ENCODE assay signal across 20 cellular contexts in genomic region chr19:45008554-45008953, GRCh38. TPM values are rescaled to one million over a fixed set of nuclear protein-coding genes. Genes with fewer than 3 reads are reported as not detected.
DNase-seq lines count a peak whose midpoint lies in the region; ATAC-seq and TF ChIP-seq lines count a peak whose summit lies in the region.
"Had no signal": no experiment of that assay in that cellular context is flagged by ENCODE, and none has a peak within 500 bp of the region (broad histone marks: within the 10 kb centered on the region; RNA-seq: fewer than 3 reads in every experiment).

No MANE protein-coding gene starts in this region.

- ATAC-seq in natural killer cell: peak in 1 of 3 donors; percentile 2
- no peak for ATAC-seq in natural killer cell treated with Interleukin-12 subunit alpha and Interleukin-12 subunit beta and Interleukin-15 and Interleukin-18, amount 100 ng/mL, for 72 hours
- peak; percentile 79 for ATAC-seq in left colon
- ATAC-seq in GM18868 (IDR thresholded peaks at IDR 0.05; ENCODE audit: unreplicated experiment): no peak
- ATAC-seq: activated CD8-positive, alpha-beta memory T cell treated with anti-CD3 and anti-CD28 coated beads, Interleukin-2, amount 10 ng/mL, durations not matched to agents 7 days and 5 days had no signal

- no peak overlapping the region for H3K4me3 ChIP-seq in OCI-LY7 (ENCODE audit: low read depth, low read length, poor library complexity, severe bottlenecking)
- H3K4me3 ChIP-seq: cardiac muscle cell, esophagus muscularis mucosa had no signal

- H3K4me3 Mint-ChIP-seq in natural killer cell (peak overlapping the region; percentile 42), type B pancreatic cell (no peak overlapping the region)
- H3K4me3 Mint-ChIP-seq in natural killer cell treated with Interleukin-12 subunit alpha and Interleukin-12 subunit beta and Interleukin-15 and Interleukin-18, amount 100 ng/mL, for 72 hours: no peak overlapping the region
- H3K4me3 Mint-ChIP-seq: activated CD8-positive, alpha-beta memory T cell treated with anti-CD3 and anti-CD28 coated beads, Interleukin-2, amount 10 ng/mL, durations not matched to agents 7 days and 5 days; naive thymus-derived CD8-positive, alpha-beta T cell; T-helper 2 cell treated with Interferon-gamma antibody and Interleukin-4, amounts not matched to agents 5 μg/mL and 100 μg/mL, for 36 hours had no signal

- H3K9me2 ChIP-seq in OCI-LY7 (ENCODE audit: insufficient read depth, low read length): no peaks in the 10 kb centered on the region

- POLR2A ChIA-PET in OCI-LY7 (lab: Charles Lee): no interaction called here

- no TSS peak for BruUV-seq in OCI-LY7 (replicated peaks; lab: Mats Ljungman, UMichigan)

- peaks cover 7 to 12% of the 10 kb centered on the region in 2 donors for H3K4me1 Mint-ChIP-seq in natural killer cell
- H3K4me1 Mint-ChIP-seq in natural killer cell treated with Interleukin-12 subunit alpha and Interleukin-12 subunit beta and Interleukin-15 and Interleukin-18, amount 100 ng/mL, for 72 hours (ENCODE audit: low read depth in 2 of 2): peaks cover 12 to 14% of the 10 kb centered on the region in 2 donors
- no peaks in the 10 kb centered on the region for H3K4me1 Mint-ChIP-seq in type B pancreatic cell (ENCODE audit: unreplicated experiment)

- no peak for TF ChIP-seq CTCF in natural killer cell (IDR thresholded peaks at IDR 0.05)
- no peak for TF ChIP-seq CTCF in OCI-LY7 (conservative IDR thresholded peaks at IDR 0.05; ENCODE audit: low read length)
- TF ChIP-seq CTCF in type B pancreatic cell (conservative IDR thresholded peaks at IDR 0.05): no peak

- peak overlapping the region; percentile 13 to 46 for H3K27ac Mint-ChIP-seq in natural killer cell
- no peak overlapping the region for H3K27ac Mint-ChIP-seq in natural killer cell treated with Interleukin-12 subunit alpha and Interleukin-12 subunit beta and Interleukin-15 and Interleukin-18, amount 100 ng/mL, for 72 hours
- H3K27ac Mint-ChIP-seq in type B pancreatic cell: peak overlapping the region; percentile 55
- H3K27ac Mint-ChIP-seq: activated CD8-positive, alpha-beta memory T cell treated with anti-CD3 and anti-CD28 coated beads, Interleukin-2, amount 10 ng/mL, durations not matched to agents 7 days and 5 days; progenitor cell of endocrine pancreas; T-helper 2 cell treated with Interferon-gamma antibody and Interleukin-4, amounts not matched to agents 5 μg/mL and 100 μg/mL, for 36 hours had no signal

- H3K27ac ChIP-seq in OCI-LY7 (ENCODE audit: low read depth, low read length, poor library complexity, severe bottlenecking): peak overlapping the region; percentile 21
- H3K27ac ChIP-seq: cardiac muscle cell, esophagus muscularis mucosa had no signal

- no peaks in the 10 kb centered on the region for H4K20me1 ChIP-seq in OCI-LY7 (ENCODE audit: insufficient read depth, low read length)

- H3K36me3 Mint-ChIP-seq in natural killer cell (no peaks in the 10 kb centered on the region), type B pancreatic cell (no peaks in the 10 kb centered on the region)
- H3K36me3 Mint-ChIP-seq in natural killer cell treated with Interleukin-12 subunit alpha and Interleukin-12 subunit beta and Interleukin-15 and Interleukin-18, amount 100 ng/mL, for 72 hours: peaks cover 5% of the 10 kb centered on the region

- no peaks in the 10 kb centered on the region for H3K9me3 ChIP-seq in OCI-LY7 (ENCODE audit: low read length)
- H3K9me3 ChIP-seq: esophagus muscularis mucosa had no signal

- peaks cover 16% of the 10 kb centered on the region; the same call in 1 of the 2 replicates for H3K79me2 ChIP-seq in OCI-LY7 (ENCODE audit: insufficient read depth, low read depth, low read length)

- peaks cover 79% of the 10 kb centered on the region for H3K36me3 ChIP-seq in OCI-LY7 (ENCODE audit: insufficient read depth, low read length)
- H3K36me3 ChIP-seq: cardiac muscle cell had no signal

- H3K4me2 ChIP-seq in OCI-LY7 (ENCODE audit: low read length): no peak overlapping the region

- peaks cover 65% of the 10 kb centered on the region for H3K4me1 ChIP-seq in OCI-LY7 (ENCODE audit: insufficient read depth, low read length, poor library complexity, severe bottlenecking)
- H3K4me1 ChIP-seq: esophagus muscularis mucosa had no signal

- intact Hi-C loops in natural killer cell (cut with micrococcal nuclease) (no loop called here), OCI-LY7 (cut with micrococcal nuclease; ENCODE audit: unreplicated experiment) (loop anchor here (10.0 kb wide), 1 partner anchor 254 kb away; no protein-coding TSS in a partner anchor), left colon (cut with DNase I, micrococcal nuclease) (no loop called here)

- no peaks in the 10 kb centered on the region for H3K9me3 Mint-ChIP-seq in natural killer cell
- H3K9me3 Mint-ChIP-seq in natural killer cell treated with Interleukin-12 subunit alpha and Interleukin-12 subunit beta and Interleukin-15 and Interleukin-18, amount 100 ng/mL, for 72 hours: no peaks in the 10 kb centered on the region
- no peaks in the 10 kb centered on the region for H3K9me3 Mint-ChIP-seq in type B pancreatic cell
- H3K9me3 Mint-ChIP-seq: T-helper 2 cell treated with Interferon-gamma antibody and Interleukin-4, amounts not matched to agents 5 μg/mL and 100 μg/mL, for 36 hours had no signal

- DNase-seq in natural killer cell: no peak
- no peak for DNase-seq in natural killer cell treated with Interleukin-12 subunit alpha and Interleukin-12 subunit beta and Interleukin-15 and Interleukin-18, amount 100 ng/mL, for 72 hours (ENCODE audit: low spot score)
- DNase-seq in OCI-LY7 (ENCODE audit: low spot score): no peak
- DNase-seq in left colon: peak; percentile 79 to 91
- no peak for DNase-seq in type B pancreatic cell (ENCODE audit: extremely low spot score, unreplicated experiment)
- DNase-seq in activated gamma-delta T cell treated with Interleukin-2 at 50 U/mL for 16 hours: no peak
- DNase-seq in hypothalamus (lab: John Stamatoyannopoulos, UW): no peak
- DNase-seq: activated CD4-positive, alpha-beta T cell treated with anti-CD3 and anti-CD28 coated beads for 1 hour; activated CD8-positive, alpha-beta memory T cell treated with anti-CD3 and anti-CD28 coated beads, Interleukin-2, amount 10 ng/mL, durations not matched to agents 7 days and 5 days; activated effector memory CD4-positive, alpha-beta T cell treated with Interleukin-2 at 50 U/mL for 16 hours; GF-D8; naive thymus-derived CD8-positive, alpha-beta T cell; NCI-H1694 treated with DMSO at 0.1 percent for 48 hours; stimulated activated CD4-positive, alpha-beta T cell treated with anti-CD3 and anti-CD28 coated beads, Interleukin-2, amount 100 ng/mL, for 48 hours; substantia nigra had no signal

- H2AFZ ChIP-seq in OCI-LY7 (ENCODE audit: low read length): no peak overlapping the region

- H3K27me3 Mint-ChIP-seq in natural killer cell (ENCODE audit: low read depth in 2 of 2) (no peaks in the 10 kb centered on the region), type B pancreatic cell (no peaks in the 10 kb centered on the region)
- H3K27me3 Mint-ChIP-seq in natural killer cell treated with Interleukin-12 subunit alpha and Interleukin-12 subunit beta and Interleukin-15 and Interleukin-18, amount 100 ng/mL, for 72 hours: no peaks in the 10 kb centered on the region
- H3K27me3 Mint-ChIP-seq: activated CD8-positive, alpha-beta memory T cell treated with anti-CD3 and anti-CD28 coated beads, Interleukin-2, amount 10 ng/mL, durations not matched to agents 7 days and 5 days; naive thymus-derived CD8-positive, alpha-beta T cell; progenitor cell of endocrine pancreas had no signal

- CTCF ChIA-PET in OCI-LY7 (lab: Charles Lee; ENCODE audit: unreplicated experiment): no interaction called here

RNA-seq across cellular contexts. Expression of gene RELB, which starts 7.3 kb away (rescaled TPM):
- total RNA-seq in natural killer cell (100 to 1,000 TPM in 2 of 3 donors, 10 to 100 TPM in 1; 92.4 to 119 (median 105) TPM), OCI-LY7 (2022) (51.1 and 61.7 TPM in 2 replicates), left colon (10 to 100 TPM; 11.8 to 40.9 TPM), type B pancreatic cell (ENCODE audit: low replicate concordance) (6.9 and 8.4 TPM in 2 replicates)
- 10 to 100 TPM; 47.0 to 81.6 TPM for total RNA-seq in natural killer cell treated with Interleukin-12 subunit alpha and Interleukin-12 subunit beta and Interleukin-15 and Interleukin-18, amount 100 ng/mL, for 72 hours
- 36.4 and 36.9 TPM in 2 replicates for total RNA-seq in OCI-LY7 (2014; rRNA removed; shearing (Covaris generic))

RNA-seq across cellular contexts. Expression of gene CLASRP, which starts 30.3 kb away (rescaled TPM):
- total RNA-seq in natural killer cell: 100 to 1,000 TPM; 142 to 160 (median 146) TPM
- 100 to 1,000 TPM in 1 of 2 donors, 10 to 100 TPM in 1; 84.1 to 147 TPM for total RNA-seq in natural killer cell treated with Interleukin-12 subunit alpha and Interleukin-12 subunit beta and Interleukin-15 and Interleukin-18, amount 100 ng/mL, for 72 hours
- 142 and 152 TPM in 2 replicates for total RNA-seq in OCI-LY7 (2014; rRNA removed; shearing (Covaris generic))
- total RNA-seq in OCI-LY7 (2022): 166 and 181 TPM in 2 replicates
- 10 to 100 TPM; 65.3 to 92.8 TPM for total RNA-seq in left colon
- total RNA-seq in type B pancreatic cell (ENCODE audit: low replicate concordance): 80.4 and 111 TPM in 2 replicates

RNA-seq across cellular contexts. Expression of gene CLPTM1, which starts 53.4 kb away (rescaled TPM):
- total RNA-seq in natural killer cell: 100 to 1,000 TPM in 2 of 3 donors, 10 to 100 TPM in 1; 97.1 to 125 (median 120) TPM
- total RNA-seq in natural killer cell treated with Interleukin-12 subunit alpha and Interleukin-12 subunit beta and Interleukin-15 and Interleukin-18, amount 100 ng/mL, for 72 hours: 100 to 1,000 TPM in 1 of 2 donors, 10 to 100 TPM in 1; 90.9 to 116 TPM
- total RNA-seq in OCI-LY7 (2014; rRNA removed; shearing (Covaris generic)): 32.2 and 34.0 TPM in 2 replicates
- 70.3 and 86.3 TPM in 2 replicates for total RNA-seq in OCI-LY7 (2022)
- total RNA-seq in left colon: 100 to 1,000 TPM; 113 to 129 TPM
- 102 and 104 TPM in 2 replicates for total RNA-seq in type B pancreatic cell (ENCODE audit: low replicate concordance)

Comparison
In these comparisons a context has a peak if more than half of its experiments do, and no peak if none do; other contexts are left out.
1. H3K27ac Mint-ChIP-seq: peak in natural killer cell (2 of 2) and type B pancreatic cell (single experiment); none in natural killer cell treated with Interleukin-12 subunit alpha and Interleukin-12 subunit beta and Interleukin-15 and Interleukin-18, amount 100 ng/mL, for 72 hours (0 of 2).
2. DNase-seq: peak in left colon (2 of 2); none in natural killer cell (single experiment), natural killer cell treated with Interleukin-12 subunit alpha and Interleukin-12 subunit beta and Interleukin-15 and Interleukin-18, amount 100 ng/mL, for 72 hours (single experiment), OCI-LY7 (single experiment), type B pancreatic cell (single experiment), activated gamma-delta T cell treated with Interleukin-2 at 50 U/mL for 16 hours (single experiment) and hypothalamus (0 of 51).